In genomic region chr2:86079981-86080911, GRCh38 we compare ENCODE assay signal across 8 cellular contexts. TPM values are rescaled to one million over a fixed set of nuclear protein-coding genes. Genes with fewer than 3 reads are reported as not detected.
A peak's percentile ranks its signal among the peaks of the same experiment; 100 is the strongest.
DNase-seq lines count a peak whose midpoint lies in the region; ATAC-seq and TF ChIP-seq lines count a peak whose summit lies in the region.

No MANE protein-coding gene starts in this region.

- peak overlapping the region; percentile 16 for H3K27ac ChIP-seq in CD4-positive, alpha-beta T cell (ENCODE audit: low read depth, low read length)

- TF ChIP-seq CTCF in CD4-positive, alpha-beta T cell (IDR thresholded peaks at IDR 0.05) = peak; percentile 78

- POLR2A ChIA-PET in CD4-positive, alpha-beta T cell (lab: Charles Lee) = interaction anchor here (0.6 to 4.6 kb wide), 5 partner anchors 44 to 970 kb away, joined by 3 to 27 read pairs (median 5); partner anchors contain the start of gene ST3GAL5

- peaks cover 67% of the 10 kb centered on the region for H3K36me3 Mint-ChIP-seq in CD4-positive, alpha-beta T cell (ENCODE audit: low read depth)
- H3K36me3 Mint-ChIP-seq in effector memory CD8-positive, alpha-beta T cell (ENCODE audit: insufficient read depth) = peaks cover 13% of the 10 kb centered on the region

- no peaks in the 10 kb centered on the region for H3K27me3 ChIP-seq in CD4-positive, alpha-beta T cell (ENCODE audit: control insufficient read depth, insufficient read depth, low read length)

- peaks cover 26% of the 10 kb centered on the region for H3K4me1 Mint-ChIP-seq in CD4-positive, alpha-beta T cell (ENCODE audit: low read depth)
- peaks cover 24 to 31% of the 10 kb centered on the region in 2 donors for H3K4me1 Mint-ChIP-seq in effector memory CD8-positive, alpha-beta T cell (ENCODE audit: low read depth in 2 of 2)

- intact Hi-C loops in CD4-positive, alpha-beta T cell (cut with DNase I, micrococcal nuclease) = loop anchor here (1.0 to 5.0 kb wide), 8 partner anchors 43 to 351 kb away; partner anchors contain the start of gene ATOH8 (in 1 of the 2)

- peak; percentile 73 to 84 (median 82) for DNase-seq in CD4-positive, alpha-beta T cell
- DNase-seq in GM19240 (ENCODE audit: insufficient read length, low spot score) (peak; percentile 54), NK-92 (lab: John Stamatoyannopoulos, UW; ENCODE audit: unreplicated experiment) (peak; percentile 15), middle frontal gyrus (ENCODE audit: extremely low spot score, low spot score) (peak; percentile 16)
- peak; percentile 46 to 55 for DNase-seq in activated CD8-positive, alpha-beta memory T cell treated with anti-CD3 and anti-CD28 coated beads for 4 hours (ENCODE audit: low read depth in 2 of 2)
- peak; percentile 86 to 91 (median 87) for DNase-seq in effector memory CD8-positive, alpha-beta T cell
- peak; percentile 86 for DNase-seq in stimulated activated CD8-positive, alpha-beta memory T cell treated with anti-CD3 and anti-CD28 coated beads, Interleukin-4, amount 100 ng/mL, for 48 hours

- peak overlapping the region; percentile 31 for H3K4me3 Mint-ChIP-seq in CD4-positive, alpha-beta T cell
- peak overlapping the region; percentile 69 to 72 for H3K4me3 Mint-ChIP-seq in effector memory CD8-positive, alpha-beta T cell

- CTCF ChIA-PET in CD4-positive, alpha-beta T cell (lab: Charles Lee) = interaction anchor here (0.5 to 4.7 kb wide), 21 partner anchors 8 to 443 kb away, joined by 3 to 94 read pairs (median 4); partner anchors contain the start of genes POLR1A, PTCD3 and ST3GAL5

- H3K9me3 Mint-ChIP-seq in CD4-positive, alpha-beta T cell = no peaks in the 10 kb centered on the region
- H3K9me3 Mint-ChIP-seq in effector memory CD8-positive, alpha-beta T cell = no peaks in the 10 kb centered on the region

- H3K9me3 ChIP-seq in CD4-positive, alpha-beta T cell (ENCODE audit: control insufficient read depth, low read length) = no peaks in the 10 kb centered on the region

- ATAC-seq in CD4-positive, alpha-beta T cell (ENCODE audit: poor library complexity) = peak; percentile 81
- peak; percentile 80 for ATAC-seq in HG03354 (IDR thresholded peaks at IDR 0.05; ENCODE audit: poor library complexity, severe bottlenecking, unreplicated experiment)
- peak; percentile 89 for ATAC-seq in effector memory CD8-positive, alpha-beta T cell (replicated peaks)

- no peaks in the 10 kb centered on the region for H3K27me3 Mint-ChIP-seq in CD4-positive, alpha-beta T cell
- H3K27me3 Mint-ChIP-seq in effector memory CD8-positive, alpha-beta T cell = no peaks in the 10 kb centered on the region

- peak overlapping the region; percentile 87 for H3K27ac Mint-ChIP-seq in CD4-positive, alpha-beta T cell
- H3K27ac Mint-ChIP-seq in effector memory CD8-positive, alpha-beta T cell = peak overlapping the region; percentile 97 to 99

RNA-seq across cellular contexts. Expression of gene POLR1A, which starts 25.4 kb away (rescaled TPM):
- 10 to 100 TPM; 13.1 to 13.4 TPM for total RNA-seq in CD4-positive, alpha-beta T cell

RNA-seq across cellular contexts. Expression of gene PTCD3, which starts 25.8 kb away (rescaled TPM):
- total RNA-seq in CD4-positive, alpha-beta T cell = 100 to 1,000 TPM; 154 to 161 TPM

Comparison
In these comparisons a context has a peak if more than half of its experiments do, and no peak if none do; other contexts are left out.
1. Peak in every context shown above with its lines: DNase-seq, ATAC-seq and H3K27ac ChIP-seq.
2. DNase-seq: peak in every context shown above with its lines; median percentile 87 in effector memory CD8-positive, alpha-beta T cell; 86 in stimulated activated CD8-positive, alpha-beta memory T cell treated with anti-CD3 and anti-CD28 coated beads, Interleukin-4, amount 100 ng/mL, for 48 hours; 82 in CD4-positive, alpha-beta T cell; 54 in GM19240; 50 in activated CD8-positive, alpha-beta memory T cell treated with anti-CD3 and anti-CD28 coated beads for 4 hours; 16 in middle frontal gyrus; 15 in NK-92.